22 cellular contexts compared by ENCODE assay signal in genomic region chr3:23539185-23539584, GRCh38.
DNase-seq lines count a peak whose midpoint lies in the region; ATAC-seq, FAIRE-seq and TF ChIP-seq lines count a peak whose summit lies in the region.
"Had no signal": no experiment of that assay in that cellular context is flagged by ENCODE, and none has a peak within 500 bp of the region (broad histone marks: within the 10 kb centered on the region; RNA-seq: fewer than 3 reads in every experiment).

No MANE protein-coding gene starts in this region.

- no peaks in the 10 kb centered on the region for H3K9me2 ChIP-seq in GM23338 (ENCODE audit: insufficient read depth)

- no peaks in the 10 kb centered on the region for H3K36me3 ChIP-seq in HepG2 (replicated peaks in 1 of 2; ENCODE audit: control insufficient read depth in 1 of 2, insufficient read depth in 2 of 2, low read length in 2 of 2)
- no peaks in the 10 kb centered on the region for H3K36me3 ChIP-seq in right lobe of liver
- no peaks in the 10 kb centered on the region for H3K36me3 ChIP-seq in GM23338 (ENCODE audit: insufficient read depth)
- H3K36me3 ChIP-seq in K562 (ENCODE audit: control insufficient read depth, insufficient read depth, low read length) = no peaks in the 10 kb centered on the region
- no peaks in the 10 kb centered on the region for H3K36me3 ChIP-seq in neural progenitor cell
- H3K36me3 ChIP-seq: BE2C, BLaER1 had no signal

- H3K4me2 ChIP-seq in HepG2 (ENCODE audit: low read depth, low read length) (no peak overlapping the region), GM23338 (no peak overlapping the region), K562 (ENCODE audit: insufficient read depth, low read length) (no peak overlapping the region), neural progenitor cell (peak overlapping the region; percentile 75)
- H3K4me2 ChIP-seq: BLaER1 had no signal

- in situ Hi-C loops in HepG2 (cut with HindIII; ENCODE audit: extremely low pct_ligation_motif_present, low pct_unique_long_range_greater_than_20kb) (no loop called here), K562 (cut with MboI) (no loop called here)

- BruUV-seq in HepG2 (replicated peaks; lab: Mats Ljungman, UMichigan) = no TSS peak
- BruUV-seq in K562 (replicated peaks; lab: Mats Ljungman, UMichigan) = no TSS peak

- H3K27me3 ChIP-seq in HepG2 (ENCODE audit: control insufficient read depth in 1 of 2, insufficient read depth in 2 of 2, low read length in 2 of 2) = no peaks in the 10 kb centered on the region
- no peaks in the 10 kb centered on the region for H3K27me3 ChIP-seq in right lobe of liver
- no peaks in the 10 kb centered on the region for H3K27me3 ChIP-seq in GM23338 (ENCODE audit: insufficient read depth)
- no peaks in the 10 kb centered on the region for H3K27me3 ChIP-seq in K562 (ENCODE audit: control insufficient read depth in 2 of 2, insufficient read depth in 2 of 2, low read length in 2 of 2)
- H3K27me3 ChIP-seq in neural progenitor cell = no peaks in the 10 kb centered on the region
- H3K27me3 ChIP-seq: BE2C, BLaER1 had no signal

- FAIRE-seq in HepG2 (lab: Jason Lieb, UNC) = no peak
- FAIRE-seq in K562 (lab: Jason Lieb, UNC) = no peak
- FAIRE-seq in D721Med (lab: Jason Lieb, UNC) = no peak
- FAIRE-seq: G401.6, GM12891 had no signal

- H3K27me3 Mint-ChIP-seq in GM23338 (ENCODE audit: insufficient read depth, low read depth, poor library complexity) = peaks cover 2% of the 10 kb centered on the region
- peaks cover 2% of the 10 kb centered on the region for H3K27me3 Mint-ChIP-seq in neural progenitor cell (ENCODE audit: insufficient read depth, low read depth)
- H3K27me3 Mint-ChIP-seq: CD4-positive, CD25-positive, alpha-beta regulatory T cell had no signal

- ATAC-seq in HepG2 (no peak), right lobe of liver (no peak), GM23338 (no peak), K562 (no peak), HG03571 (IDR thresholded peaks at IDR 0.05; ENCODE audit: unreplicated experiment) (no peak)

- H3K4me1 ChIP-seq in HepG2 (ENCODE audit: insufficient read depth, low read length) (no peaks in the 10 kb centered on the region), right lobe of liver (no peaks in the 10 kb centered on the region), GM23338 (ENCODE audit: insufficient read depth) (peaks cover 22% of the 10 kb centered on the region), K562 (replicated peaks in 1 of 2; ENCODE audit: control insufficient read depth in 2 of 2, insufficient read depth in 2 of 2, low read length in 2 of 2) (no peaks in the 10 kb centered on the region), neural progenitor cell (peaks cover 49% of the 10 kb centered on the region)
- H3K4me1 ChIP-seq: BE2C, BLaER1 had no signal

- POLR2A ChIA-PET in HepG2 (lab: Yijun Ruan, JAX) = no interaction called here
- POLR2A ChIA-PET in K562 (lab: Yijun Ruan, JAX) = no interaction called here

- peaks cover 26% of the 10 kb centered on the region for H3K4me1 Mint-ChIP-seq in GM23338
- peaks cover 22% of the 10 kb centered on the region for H3K4me1 Mint-ChIP-seq in neural progenitor cell
- H3K4me1 Mint-ChIP-seq: CD14-positive monocyte; CD4-positive, alpha-beta memory T cell; CD4-positive, CD25-positive, alpha-beta regulatory T cell; CD8-positive, alpha-beta memory T cell had no signal

- H3K9me3 Mint-ChIP-seq in GM23338 (no peaks in the 10 kb centered on the region), neural progenitor cell (no peaks in the 10 kb centered on the region)
- H3K9me3 Mint-ChIP-seq: CD4-positive, CD25-positive, alpha-beta regulatory T cell; CD8-positive, alpha-beta memory T cell had no signal

- no peak for TF ChIP-seq POLR2A in HepG2 (IDR thresholded peaks at IDR 0.05; ENCODE audit: insufficient read depth in 1 of 2, low read depth in 2 of 2, low read length in 2 of 2)
- no peak for TF ChIP-seq POLR2A in right lobe of liver (IDR thresholded peaks at IDR 0.05)
- TF ChIP-seq POLR2A in K562 (conservative IDR thresholded peaks at IDR 0.05) = no peak

- H3K9me1 ChIP-seq in K562 (ENCODE audit: control insufficient read depth, insufficient read depth, low read length) = no peaks in the 10 kb centered on the region

- no peaks in the 10 kb centered on the region for H4K20me1 ChIP-seq in HepG2 (ENCODE audit: insufficient read depth, low read length)
- no peaks in the 10 kb centered on the region for H4K20me1 ChIP-seq in GM23338 (replicated peaks; ENCODE audit: insufficient read depth)
- H4K20me1 ChIP-seq in K562 (replicated peaks; ENCODE audit: control insufficient read depth, insufficient read depth, low read length) = no peaks in the 10 kb centered on the region
- peaks cover 9% of the 10 kb centered on the region for H4K20me1 ChIP-seq in neural progenitor cell (ENCODE audit: low read depth)
- H4K20me1 ChIP-seq: BLaER1 had no signal

- H3K4me3 Mint-ChIP-seq in GM23338 (no peak overlapping the region), neural progenitor cell (no peak overlapping the region)
- H3K4me3 Mint-ChIP-seq: CD14-positive monocyte; CD4-positive, alpha-beta memory T cell; CD4-positive, CD25-positive, alpha-beta regulatory T cell; CD8-positive, alpha-beta memory T cell had no signal

- H3K27ac Mint-ChIP-seq in GM23338 (peak overlapping the region; percentile 72; the same call in 1 of the 2 replicates), neural progenitor cell (no peak overlapping the region)
- H3K27ac Mint-ChIP-seq: CD14-positive monocyte; CD4-positive, alpha-beta memory T cell; CD4-positive, CD25-positive, alpha-beta regulatory T cell; CD8-positive, alpha-beta memory T cell had no signal

- no peaks in the 10 kb centered on the region for H3K36me3 Mint-ChIP-seq in GM23338 (ENCODE audit: low read depth)
- H3K36me3 Mint-ChIP-seq in neural progenitor cell = peaks cover 5% of the 10 kb centered on the region
- H3K36me3 Mint-ChIP-seq: CD4-positive, alpha-beta memory T cell; CD4-positive, CD25-positive, alpha-beta regulatory T cell; CD8-positive, alpha-beta memory T cell had no signal

- no peak for TF ChIP-seq RAD21 in HepG2 (CRISPR knock-in tag; IDR thresholded peaks at IDR 0.05)
- TF ChIP-seq RAD21 in K562 (CRISPR knock-in tag; conservative IDR thresholded peaks at IDR 0.05 in 1 of 2, IDR thresholded peaks at IDR 0.05 in 1 of 2) = no peak

- H2AFZ ChIP-seq in HepG2 (ENCODE audit: low read length) = no peak overlapping the region
- H2AFZ ChIP-seq in GM23338 = no peak overlapping the region
- H2AFZ ChIP-seq in K562 (ENCODE audit: low read depth, low read length) = no peak overlapping the region
- H2AFZ ChIP-seq in neural progenitor cell (replicated peaks) = no peak overlapping the region

- CTCF ChIA-PET in HepG2 (lab: Yijun Ruan, JAX; ENCODE audit: low intra/inter-chr PET ratio, low total read pairs) = no interaction called here
- CTCF ChIA-PET in K562 (lab: Yijun Ruan, JAX; ENCODE audit: low intra/inter-chr PET ratio) = no interaction called here

- no peak overlapping the region for H3K9ac ChIP-seq in HepG2 (ENCODE audit: insufficient read depth, low read depth, low read length)
- H3K9ac ChIP-seq in K562 (ENCODE audit: insufficient read depth in 1 of 2, low read depth in 2 of 2, low read length in 2 of 2) = no peak overlapping the region
- H3K9ac ChIP-seq in neural progenitor cell = no peak overlapping the region
- H3K9ac ChIP-seq: BLaER1 had no signal

- H3K9me3 ChIP-seq in HepG2 (ENCODE audit: low read length) (no peaks in the 10 kb centered on the region), right lobe of liver (no peaks in the 10 kb centered on the region), K562 (replicated peaks; ENCODE audit: control insufficient read depth, insufficient read depth, low read depth, low read length) (no peaks in the 10 kb centered on the region; the same call in 1 of the 2 replicates), neural progenitor cell (ENCODE audit: low read depth) (no peaks in the 10 kb centered on the region)
- H3K9me3 ChIP-seq: BE2C, BLaER1 had no signal

- no peak for TF ChIP-seq CTCF in HepG2 (CRISPR knock-in tag; IDR thresholded peaks at IDR 0.05)
- TF ChIP-seq CTCF in right lobe of liver (IDR thresholded peaks at IDR 0.05) = no peak
- TF ChIP-seq CTCF in GM23338 (conservative IDR thresholded peaks at IDR 0.05; ENCODE audit: low read depth in 2 of 2) = no peak
- no peak for TF ChIP-seq CTCF in K562 (IDR thresholded peaks at IDR 0.05 in 2 of 3, conservative IDR thresholded peaks at IDR 0.05 in 1 of 3; ENCODE audit: insufficient read depth in 2 of 3, low read depth in 1 of 3, low read length in 3 of 3)
- no peak for TF ChIP-seq CTCF in neural progenitor cell (IDR thresholded peaks at IDR 0.05)
- no peak for TF ChIP-seq CTCF in D721Med (IDR thresholded peaks at IDR 0.05; ENCODE audit: insufficient read depth, missing control alignments)

- DNase-seq in HepG2 (ENCODE audit: low spot score) = no peak
- DNase-seq in right lobe of liver = no peak
- no peak for DNase-seq in GM23338 (ENCODE audit: low spot score)
- no peak for DNase-seq in K562 (ENCODE audit: extremely low read depth in 1 of 4, low spot score in 3 of 4)
- DNase-seq in neural progenitor cell (ENCODE audit: low spot score) = no peak
- DNase-seq in D721Med (ENCODE audit: insufficient read length, low spot score) = no peak
- DNase-seq in iPS-NIHi7 (ENCODE audit: extremely low spot score) = no peak
- DNase-seq: ACHN; BE2C; C1 segment of cervical spinal cord; CD4-positive, alpha-beta memory T cell; CD4-positive, CD25-positive, alpha-beta regulatory T cell; CD8-positive, alpha-beta memory T cell; COR-L47; DMS79 treated with DMSO at 0.1 percent for 48 hours; GF-D8 had no signal

- H3K4me3 ChIP-seq in HepG2 (replicated peaks in 1 of 3; ENCODE audit: insufficient read depth in 1 of 3, low read depth in 2 of 3, low read length in 3 of 3) = no peak overlapping the region
- H3K4me3 ChIP-seq in right lobe of liver = no peak overlapping the region
- H3K4me3 ChIP-seq in GM23338 = no peak overlapping the region
- H3K4me3 ChIP-seq in K562 = no peak overlapping the region
- H3K4me3 ChIP-seq in neural progenitor cell = no peak overlapping the region
- H3K4me3 ChIP-seq: BLaER1 had no signal

- TF ChIP-seq EP300 in HepG2 (IDR thresholded peaks at IDR 0.05; ENCODE audit: low read depth in 2 of 2, low read length in 2 of 2) (no peak), HepG2 (CRISPR knock-in tag; IDR thresholded peaks at IDR 0.05; ENCODE audit: borderline replicate concordance) (no peak), K562 (IDR thresholded peaks at IDR 0.05; ENCODE audit: low read length) (no peak)

- H3K27ac ChIP-seq in HepG2 (ENCODE audit: extremely low read length, insufficient read depth, low read length) (no peak overlapping the region), right lobe of liver (no peak overlapping the region), GM23338 (ENCODE audit: low read depth) (no peak overlapping the region), K562 (ENCODE audit: extremely low read depth, low read depth, low read length) (no peak overlapping the region), neural progenitor cell (peak overlapping the region; percentile 82)
- H3K27ac ChIP-seq: 22Rv1, BLaER1 had no signal

- intact Hi-C loops in HepG2 (cut with micrococcal nuclease; ENCODE audit: unreplicated experiment) (no loop called here), right lobe of liver (cut with DNase I) (no loop called here), K562 (cut with micrococcal nuclease) (no loop called here)

- 26% methylated on average over 2 of the region's 2 CpGs for WGBS in HepG2 (ENCODE audit: low lambda C conversion rate)
- 83% methylated on average over 2 of the region's 2 CpGs for WGBS in right lobe of liver (ENCODE audit: insufficient coverage, low coverage, low lambda C conversion rate, missing lambda C conversion rate)
- 0% methylated on average over 2 of the region's 2 CpGs for WGBS in K562 (ENCODE audit: insufficient coverage, low coverage, missing lambda C conversion rate)

- H3K79me2 ChIP-seq in HepG2 (ENCODE audit: insufficient read depth, low read length) (no peaks in the 10 kb centered on the region), GM23338 (replicated peaks; ENCODE audit: insufficient read depth) (no peaks in the 10 kb centered on the region), K562 (ENCODE audit: control insufficient read depth, insufficient read depth, low read length) (no peaks in the 10 kb centered on the region), neural progenitor cell (ENCODE audit: low read depth) (peaks cover 4% of the 10 kb centered on the region)

- H3F3A ChIP-seq in GM23338 (replicated peaks; ENCODE audit: low read depth) (no peaks in the 10 kb centered on the region), neural progenitor cell (ENCODE audit: low read depth) (peaks cover 26% of the 10 kb centered on the region)

Comparison
In these comparisons a context has a peak if more than half of its experiments do, and no peak if none do; other contexts are left out.
1. Of the 241 proteins assayed by ChIP-seq in both HepG2 and K562: peak only in HepG2: MAFF; only in K562: none; in both: none; in neither: 239; mixed calls (peak in some experiments, not most) for 1.